Comparison of ENCODE assay signal across 35 cellular contexts in the genomic region with DNA sequence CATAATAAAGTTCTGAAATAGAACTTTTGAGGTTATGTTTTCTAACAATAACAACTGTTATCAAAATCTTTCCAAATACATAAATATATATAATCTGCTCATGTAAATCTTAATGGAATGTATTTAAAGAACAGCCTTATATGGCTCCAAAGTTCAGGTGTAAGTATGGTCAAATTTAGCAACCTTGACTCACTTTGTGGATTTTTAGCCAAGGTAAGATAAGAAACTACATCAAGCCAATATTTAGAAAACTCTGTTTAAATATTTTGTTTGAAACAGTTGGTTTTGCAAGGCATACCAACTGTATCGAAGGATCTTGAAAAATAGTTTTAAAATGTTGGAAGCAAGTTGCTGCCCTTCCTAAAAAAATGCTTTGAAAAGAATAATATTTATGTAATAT.
"Had no signal": no experiment of that assay in that cellular context is flagged by ENCODE, and none has a peak within 500 bp of the region (broad histone marks: within the 10 kb centered on the region; RNA-seq: fewer than 3 reads in every experiment).

No MANE protein-coding gene starts in this region.

- H3K27me3 ChIP-seq: MG63 had no signal

- DNase-seq: Karpas-422, Kasumi-1, MG63, MM.1S, MV-4-11, NCI-H1048, NCI-H1092, NCI-H1092 treated with DMSO at 0.1 percent for 48 hours, NCI-H1105, NCI-H1105 treated with DMSO at 0.1 percent for 48 hours, NCI-H1417, NCI-H1417 treated with DMSO at 0.1 percent for 48 hours, NCI-H1436, NCI-H1436 treated with DMSO at 0.1 percent for 48 hours, NCI-H146, NCI-H1694, NCI-H1694 treated with DMSO at 0.1 percent for 48 hours, NCI-H187, NCI-H187 treated with DMSO at 0.1 percent for 48 hours, NCI-H1930, NCI-H2029, NCI-H2029 treated with DMSO at 0.1 percent for 48 hours, NCI-H2081, NCI-H2081 treated with DMSO at 0.1 percent for 48 hours, NCI-H2107, NCI-H2171, NCI-H2171 treated with DMSO at 0.1 percent for 48 hours, NCI-H2227 treated with DMSO at 0.1 percent for 48 hours, NCI-H226, NCI-H345, NCI-H446, NCI-H446 treated with DMSO at 0.1 percent for 48 hours, NCI-H510A, NCI-H510A treated with DMSO at 0.1 percent for 48 hours had no signal

- H3K9ac ChIP-seq: KMS-11 had no signal

- H3K9me3 ChIP-seq: MG63 had no signal

- H3K4me3 ChIP-seq: MG63 had no signal

- H3K27ac ChIP-seq: KMS-11 had no signal

- H3K4me2 ChIP-seq: KMS-11 had no signal

- H3K36me3 ChIP-seq: MG63 had no signal
